Comparison of ENCODE assay signal across 7 cellular contexts in the genomic region with DNA sequence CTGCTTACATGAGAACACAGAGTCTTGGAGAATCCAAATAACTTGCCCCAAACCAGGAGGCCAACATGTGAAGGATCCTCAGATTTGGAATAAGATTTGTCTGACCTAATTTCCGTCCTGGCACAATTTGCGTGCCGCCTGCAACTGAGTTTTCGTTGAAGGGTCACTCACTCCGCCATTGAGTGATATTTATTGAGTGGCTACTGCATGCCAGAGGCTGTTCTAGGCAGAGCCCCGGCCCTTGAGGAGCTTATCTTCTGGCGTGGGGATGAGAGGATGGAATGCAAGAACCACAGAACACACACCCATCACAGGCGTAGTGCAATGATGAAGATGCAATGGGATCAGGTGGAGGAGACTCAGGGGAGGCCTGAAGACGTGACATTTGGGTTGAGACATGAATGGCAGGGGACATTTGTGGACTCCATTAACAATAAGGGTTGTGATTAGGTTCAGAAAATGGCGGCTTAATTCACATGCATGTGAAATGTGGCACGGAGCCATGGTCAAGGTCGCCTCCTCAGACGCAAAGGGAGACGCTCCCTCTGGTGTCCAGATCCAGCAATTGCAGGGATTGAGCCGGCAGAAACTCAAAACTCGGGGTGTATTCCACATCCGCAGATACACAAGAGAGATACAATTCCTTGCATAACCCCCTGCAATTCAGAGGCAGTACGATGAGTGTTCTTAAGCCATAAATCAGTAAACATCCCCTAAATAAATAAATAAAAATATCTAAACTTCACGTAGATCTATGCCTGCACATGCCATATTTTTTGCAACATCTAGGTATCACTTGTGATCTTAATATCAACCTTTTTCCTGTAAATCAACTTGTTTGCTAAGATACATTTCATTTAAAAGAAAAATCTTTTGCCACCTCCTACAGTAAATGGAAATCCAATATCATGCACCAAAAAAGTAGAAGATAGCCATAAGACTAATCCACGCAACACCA. TPM values are rescaled to one million over a fixed set of nuclear protein-coding genes. Genes with fewer than 3 reads are reported as not detected.
A peak's percentile ranks its signal among the peaks of the same experiment; 100 is the strongest.
DNase-seq lines count a peak whose midpoint lies in the region; ATAC-seq and TF ChIP-seq lines count a peak whose summit lies in the region.

No MANE protein-coding gene starts in this region.

- H3K27ac ChIP-seq in left ventricle myocardium inferior (replicated peaks), result no peak overlapping the region

- no peaks in the 10 kb centered on the region for H3K36me3 Mint-ChIP-seq in T-cell

- CTCF ChIA-PET in T-cell (lab: Charles Lee), result interaction anchor here in 1 of 2 donors (0.6 kb wide), 1 partner anchor 705 kb away, joined by 8 read pairs; no protein-coding TSS in a partner anchor

- H3K4me1 ChIP-seq in left ventricle myocardium inferior, result peaks cover 10% of the 10 kb centered on the region

- ATAC-seq in GM18498 (IDR thresholded peaks at IDR 0.05; ENCODE audit: unreplicated experiment) (peak; percentile 47), T-cell (replicated peaks in 1 of 4) (peak in 3 of 4 experiments; percentile 29 to 56 (median 46)), GM18502 (IDR thresholded peaks at IDR 0.05; ENCODE audit: poor library complexity, unreplicated experiment) (no peak)

- peak; percentile 91 for TF ChIP-seq CTCF in left ventricle myocardium inferior (IDR thresholded peaks at IDR 0.05; ENCODE audit: borderline replicate concordance)

- H3K27me3 Mint-ChIP-seq in T-cell, result peaks cover 5 to 9% of the 10 kb centered on the region in 2 donors

- H3K27ac Mint-ChIP-seq in T-cell, result no peak overlapping the region

- POLR2A ChIA-PET in T-cell (lab: Charles Lee), result no interaction called here

- no peak overlapping the region for H3K4me3 ChIP-seq in left ventricle myocardium inferior

- peaks cover 0 to 6% (median 5%) of the 10 kb centered on the region in 3 donors for H3K4me1 Mint-ChIP-seq in T-cell

- H3K4me3 Mint-ChIP-seq in T-cell, result no peak overlapping the region

- H3K9me3 ChIP-seq in left ventricle myocardium inferior (replicated peaks), result no peaks in the 10 kb centered on the region

- no peaks in the 10 kb centered on the region for H3K36me3 ChIP-seq in left ventricle myocardium inferior

- intact Hi-C loops in left ventricle myocardium inferior (cut with micrococcal nuclease), result loop anchor here (5.0 kb wide), 1 partner anchor 189 kb away; no protein-coding TSS in a partner anchor

- DNase-seq in NCI-H146 (lab: John Stamatoyannopoulos, UW), result peak; percentile 89
- DNase-seq in T-cell, result peak; percentile 8 to 64 (median 45)
- DNase-seq in amniotic epithelial cell (ENCODE audit: low read depth), result peak; percentile 75
- peak; percentile 72 for DNase-seq in left ventricle myocardium inferior
- DNase-seq in renal cortical epithelial cell (ENCODE audit: low read depth), result peak; percentile 54

- H3K9me3 Mint-ChIP-seq in T-cell, result no peaks in the 10 kb centered on the region

- H3K27me3 ChIP-seq in left ventricle myocardium inferior (ENCODE audit: low read depth), result peaks cover 44% of the 10 kb centered on the region

RNA-seq across cellular contexts. Expression of a gene that starts 57.9 kb away (rescaled TPM):
- total RNA-seq in T-cell (under 1 TPM in 3 of 5 donors, not detected in 2; 0.06 to 0.20 (median 0.13) TPM), left ventricle myocardium inferior (not detected), renal cortical epithelial cell (not detected in 2 replicates)
